26 cellular contexts compared by ENCODE assay signal in the genomic region with DNA sequence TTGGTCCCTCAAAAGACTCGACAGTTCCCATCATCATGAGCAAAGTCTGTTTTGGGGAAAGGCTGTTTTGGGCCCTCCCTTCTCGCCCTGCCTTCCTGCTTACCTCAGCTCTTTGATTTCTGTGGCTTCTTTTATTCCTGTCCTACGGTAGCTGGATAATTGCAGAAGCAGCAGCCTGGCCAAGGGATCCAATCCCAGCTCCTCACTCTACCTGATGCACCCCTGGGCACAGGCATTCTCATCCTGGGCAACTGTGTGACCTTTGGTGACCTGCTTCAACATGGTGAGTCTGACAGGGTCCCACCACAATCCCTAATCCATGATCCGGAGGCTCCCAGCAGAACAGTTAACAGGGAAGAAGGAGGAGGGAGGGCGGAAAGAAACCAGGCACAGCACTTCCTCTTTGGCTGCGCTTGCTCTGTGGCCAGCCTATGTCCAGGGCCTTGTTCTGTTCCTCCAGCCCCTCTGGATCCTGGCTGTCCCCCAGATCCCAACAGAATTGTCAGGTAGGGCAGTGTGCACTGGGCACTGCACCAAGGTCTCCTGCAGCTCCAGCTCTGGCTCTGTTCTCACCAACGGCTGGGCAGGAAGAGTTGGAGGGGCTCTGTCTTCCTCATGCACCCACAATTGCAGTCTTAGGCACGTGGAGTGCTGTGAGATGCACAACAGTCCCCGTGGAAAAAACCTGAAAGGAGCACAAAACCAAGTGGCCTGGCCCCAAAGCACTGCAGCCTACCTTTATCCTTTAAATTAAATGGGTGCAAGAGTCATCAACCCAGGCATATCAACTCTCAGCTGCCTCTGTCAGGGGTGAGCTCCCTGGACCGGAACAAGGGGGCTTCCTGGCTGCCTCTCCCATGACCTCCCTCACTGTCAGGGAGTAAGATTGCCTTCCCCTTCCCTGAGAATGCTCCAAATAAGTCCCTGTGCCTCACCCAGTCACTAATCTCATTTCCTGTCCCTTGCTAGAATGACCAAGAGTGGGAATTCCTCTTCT.
DNase-seq lines count a peak whose midpoint lies in the region; ATAC-seq, FAIRE-seq and TF ChIP-seq lines count a peak whose summit lies in the region.
"Had no signal": no experiment of that assay in that cellular context is flagged by ENCODE, and none has a peak within 500 bp of the region (broad histone marks: within the 10 kb centered on the region; RNA-seq: fewer than 3 reads in every experiment).

No MANE protein-coding gene starts in this region.

- no peaks in the 10 kb centered on the region for H3K36me3 ChIP-seq in liver (ENCODE audit: control insufficient read depth in 4 of 4, insufficient read depth in 3 of 4, low read depth in 1 of 4, low read length in 3 of 4)
- H3K36me3 ChIP-seq in HepG2 (replicated peaks in 1 of 2; ENCODE audit: control insufficient read depth in 1 of 2, insufficient read depth in 2 of 2, low read length in 2 of 2), result no peaks in the 10 kb centered on the region
- no peaks in the 10 kb centered on the region for H3K36me3 ChIP-seq in H1 (ENCODE audit: control insufficient read depth in 2 of 4, insufficient read depth in 4 of 4, low read length in 3 of 4)
- no peaks in the 10 kb centered on the region for H3K36me3 ChIP-seq in neural progenitor cell
- no peaks in the 10 kb centered on the region for H3K36me3 ChIP-seq in vagina
- H3K36me3 ChIP-seq: BE2C had no signal

- H3K9me3 Mint-ChIP-seq in neural progenitor cell, result peaks cover 3% of the 10 kb centered on the region
- H3K9me3 Mint-ChIP-seq: IgD-negative memory B cell had no signal

- H3K4me1 ChIP-seq in liver (ENCODE audit: control insufficient read depth in 4 of 4, insufficient read depth in 4 of 4, low read length in 3 of 4), result no peaks in the 10 kb centered on the region
- no peaks in the 10 kb centered on the region for H3K4me1 ChIP-seq in HepG2 (ENCODE audit: insufficient read depth, low read length)
- H3K4me1 ChIP-seq in H1 (replicated peaks in 1 of 4; ENCODE audit: control insufficient read depth in 3 of 4, insufficient read depth in 4 of 4, low read length in 3 of 4), result no peaks in the 10 kb centered on the region
- no peaks in the 10 kb centered on the region for H3K4me1 ChIP-seq in neural progenitor cell
- peaks cover 4% of the 10 kb centered on the region for H3K4me1 ChIP-seq in vagina
- H3K4me1 ChIP-seq: BE2C had no signal

- intact Hi-C loops in HepG2 (cut with micrococcal nuclease; ENCODE audit: unreplicated experiment) (no loop called here), vagina (cut with DNase I) (no loop called here)

- no peaks in the 10 kb centered on the region for H3F3A ChIP-seq in neural progenitor cell (ENCODE audit: low read depth)

- H3K79me2 ChIP-seq in HepG2 (ENCODE audit: insufficient read depth, low read length) (no peaks in the 10 kb centered on the region), H1 (ENCODE audit: control insufficient read depth in 1 of 2, insufficient read depth in 2 of 2, low read length in 2 of 2) (no peaks in the 10 kb centered on the region), neural progenitor cell (ENCODE audit: low read depth) (no peaks in the 10 kb centered on the region)

- H3K4me2 ChIP-seq in HepG2 (ENCODE audit: low read depth, low read length), result no peak overlapping the region
- no peak overlapping the region for H3K4me2 ChIP-seq in H1 (ENCODE audit: insufficient read depth in 1 of 2, low read depth in 2 of 2, low read length in 2 of 2)
- no peak overlapping the region for H3K4me2 ChIP-seq in neural progenitor cell
- H3K4me2 ChIP-seq: SK-N-SH had no signal

- CTCF ChIA-PET in HepG2 (lab: Yijun Ruan, JAX; ENCODE audit: low intra/inter-chr PET ratio, low total read pairs), result no interaction called here
- CTCF ChIA-PET in H1 (lab: Charles Lee; ENCODE audit: partially characterized antibody), result interaction anchor here (0.6 to 3.3 kb wide), 5 partner anchors 8 to 1547 kb away, joined by 3 to 11 read pairs (median 4); no protein-coding TSS in a partner anchor

- H2BK20ac ChIP-seq in H1 (ENCODE audit: low read length), result no peak overlapping the region

- H4K5ac ChIP-seq in H1 (ENCODE audit: insufficient read length, low read depth, low read length), result no peak overlapping the region

- H3K9ac ChIP-seq in liver (ENCODE audit: low read depth in 1 of 2, low read length in 2 of 2) (no peak overlapping the region), HepG2 (ENCODE audit: insufficient read depth, low read depth, low read length) (no peak overlapping the region), H1 (replicated peaks in 1 of 4; ENCODE audit: extremely low read depth in 1 of 4, low read depth in 3 of 4, low read length in 3 of 4) (no peak overlapping the region), neural progenitor cell (no peak overlapping the region)
- H3K9ac ChIP-seq: GM23248, SK-N-SH had no signal

- WGBS in liver, result 72% methylated on average over 10 of the region's 10 CpGs
- 29% methylated on average over 6 of the region's 10 CpGs for WGBS in HepG2 (ENCODE audit: low lambda C conversion rate)
- 90% methylated on average over 10 of the region's 10 CpGs; no CpG with 5 or more reads in 1 of the 2 experiments for WGBS in H1 (ENCODE audit: extremely low coverage in 1 of 2, insufficient coverage in 1 of 2, insufficient read length in 1 of 2, insufficient replicate concordance in 2 of 2, low coverage in 1 of 2, low lambda C conversion rate in 2 of 2, missing lambda C conversion rate in 1 of 2), 2 experiments

- TF ChIP-seq EP300 in HepG2 (IDR thresholded peaks at IDR 0.05; ENCODE audit: low read depth in 2 of 2, low read length in 2 of 2), result no peak
- TF ChIP-seq EP300 in HepG2 (CRISPR knock-in tag; IDR thresholded peaks at IDR 0.05; ENCODE audit: borderline replicate concordance), result no peak
- no peak for TF ChIP-seq EP300 in H1 (IDR thresholded peaks at IDR 0.05; ENCODE audit: borderline replicate concordance in 1 of 2, low read depth in 2 of 2, low read length in 2 of 2)

- H3K27ac Mint-ChIP-seq in neural progenitor cell, result no peak overlapping the region
- H3K27ac Mint-ChIP-seq: CD4-positive, alpha-beta memory T cell; IgD-negative memory B cell had no signal

- no peaks in the 10 kb centered on the region for H3K79me1 ChIP-seq in H1 (ENCODE audit: low read depth, low read length)

- H3K4me1 Mint-ChIP-seq in neural progenitor cell, result peaks cover 8% of the 10 kb centered on the region
- H3K4me1 Mint-ChIP-seq: CD4-positive, alpha-beta memory T cell; IgD-negative memory B cell had no signal

- H3K27me3 ChIP-seq in liver (ENCODE audit: control insufficient read depth in 4 of 4, insufficient read depth in 4 of 4, low read length in 3 of 4), result no peaks in the 10 kb centered on the region
- peaks cover 4 to 42% of the 10 kb centered on the region in 2 experiments for H3K27me3 ChIP-seq in HepG2 (ENCODE audit: control insufficient read depth in 1 of 2, insufficient read depth in 2 of 2, low read length in 2 of 2)
- no peaks in the 10 kb centered on the region for H3K27me3 ChIP-seq in H1 (replicated peaks in 1 of 4; ENCODE audit: control insufficient read depth in 3 of 4, extremely low read depth in 1 of 4, insufficient read depth in 3 of 4, low read length in 3 of 4)
- H3K27me3 ChIP-seq in neural progenitor cell, result no peaks in the 10 kb centered on the region
- H3K27me3 ChIP-seq in vagina, result no peaks in the 10 kb centered on the region
- H3K27me3 ChIP-seq: BE2C had no signal

- H3K9me3 ChIP-seq in liver (ENCODE audit: control insufficient read depth in 4 of 4, low read length in 3 of 4) (no peaks in the 10 kb centered on the region), HepG2 (ENCODE audit: low read length) (no peaks in the 10 kb centered on the region), H1 (ENCODE audit: insufficient read depth in 2 of 2, low read depth in 1 of 2, low read length in 1 of 2) (no peaks in the 10 kb centered on the region), neural progenitor cell (ENCODE audit: low read depth) (no peaks in the 10 kb centered on the region), vagina (no peaks in the 10 kb centered on the region)
- H3K9me3 ChIP-seq: BE2C, SK-N-SH had no signal

- no peak for TF ChIP-seq POLR2A in HepG2 (IDR thresholded peaks at IDR 0.05; ENCODE audit: insufficient read depth in 1 of 2, low read depth in 2 of 2, low read length in 2 of 2)
- no peak for TF ChIP-seq POLR2A in H1 (IDR thresholded peaks at IDR 0.05; ENCODE audit: control extremely low read depth in 1 of 2, low read depth in 2 of 2, low read length in 2 of 2)
- TF ChIP-seq POLR2A in vagina (IDR thresholded peaks at IDR 0.05), result no peak

- peak overlapping the region; percentile 72; the same call in 1 of the 2 replicates for H4K8ac ChIP-seq in H1 (ENCODE audit: extremely low read depth, insufficient read depth, low read length)

- H3K36me3 Mint-ChIP-seq in neural progenitor cell, result no peaks in the 10 kb centered on the region
- H3K36me3 Mint-ChIP-seq: CD4-positive, alpha-beta memory T cell; IgD-negative memory B cell had no signal

- H2AFZ ChIP-seq in HepG2 (ENCODE audit: low read length), result no peak overlapping the region
- H2AFZ ChIP-seq in H1 (ENCODE audit: low read length), result no peak overlapping the region
- H2AFZ ChIP-seq in neural progenitor cell (replicated peaks), result peak overlapping the region; percentile 18
- H2AFZ ChIP-seq: GM23248 had no signal

- no peak overlapping the region for H2BK15ac ChIP-seq in H1 (ENCODE audit: low read length)

- H3K23me2 ChIP-seq in H1 (ENCODE audit: low read depth, low read length), result no peaks in the 10 kb centered on the region

- H4K91ac ChIP-seq in H1 (replicated peaks; ENCODE audit: insufficient read length, low read length), result no peak overlapping the region

- TF ChIP-seq CTCF in liver (IDR thresholded peaks at IDR 0.05; ENCODE audit: low read depth, low read length, missing input control) (no peak), HepG2 (CRISPR knock-in tag; IDR thresholded peaks at IDR 0.05) (no peak), H1 (IDR thresholded peaks at IDR 0.05; ENCODE audit: control extremely low read depth in 1 of 3, insufficient read depth in 1 of 3, low read depth in 1 of 3, low read length in 3 of 3) (no peak), neural progenitor cell (IDR thresholded peaks at IDR 0.05) (no peak), vagina (IDR thresholded peaks at IDR 0.05) (no peak)

- no peak for FAIRE-seq in HepG2 (lab: Jason Lieb, UNC)
- FAIRE-seq in H1 (lab: Jason Lieb, UNC), result no peak
- FAIRE-seq: A204.1, GM12878, HTR-8/SVneo had no signal

- H2BK12ac ChIP-seq in H1 (ENCODE audit: low read depth, low read length), result no peak overlapping the region

- H3K23ac ChIP-seq in H1 (ENCODE audit: insufficient read length), result no peak overlapping the region

- POLR2A ChIA-PET in HepG2 (lab: Yijun Ruan, JAX), result no interaction called here
- POLR2A ChIA-PET in H1 (lab: Charles Lee; ENCODE audit: partially characterized antibody), result no interaction called here

- no peak overlapping the region for H3K14ac ChIP-seq in H1 (ENCODE audit: insufficient read length)

- H2BK5ac ChIP-seq in H1 (ENCODE audit: low read depth, low read length), result no peak overlapping the region

- DNase-seq in HepG2 (ENCODE audit: low spot score), result no peak
- DNase-seq in H1 (ENCODE audit: low read depth in 1 of 2, low spot score in 2 of 2), result no peak
- DNase-seq in neural progenitor cell (ENCODE audit: low spot score), result no peak
- peak; percentile 74 to 81 for DNase-seq in vagina (ENCODE audit: extremely low spot score in 2 of 2)
- no peak for DNase-seq in NCI-H69 (lab: John Stamatoyannopoulos, UW)
- DNase-seq: BE2C; CD4-positive, alpha-beta memory T cell; DMS153; GM23248; Kasumi-1; MM.1S; NCI-H1105; NCI-H2081 treated with DMSO at 0.1 percent for 48 hours; NCI-H446 treated with DMSO at 0.1 percent for 48 hours; NCI-H748 treated with DMSO at 0.1 percent for 48 hours; OCI-M1; SHP77; SK-N-SH had no signal

- ATAC-seq in HepG2, result no peak
- ATAC-seq in HG03432 (IDR thresholded peaks at IDR 0.05; ENCODE audit: unreplicated experiment), result no peak
- no peak for ATAC-seq in HG03095 (IDR thresholded peaks at IDR 0.05; ENCODE audit: unreplicated experiment)
- ATAC-seq: GM12878, HCT116 had no signal

- H3K56ac ChIP-seq in H1 (replicated peaks; ENCODE audit: insufficient read length, low read depth, low read length), result no peak overlapping the region

- H4K20me1 ChIP-seq in HepG2 (ENCODE audit: insufficient read depth, low read length), result no peaks in the 10 kb centered on the region
- H4K20me1 ChIP-seq in H1 (replicated peaks in 1 of 2; ENCODE audit: control insufficient read depth in 1 of 2, insufficient read depth in 2 of 2, low read length in 2 of 2), result no peaks in the 10 kb centered on the region
- H4K20me1 ChIP-seq in neural progenitor cell (ENCODE audit: low read depth), result no peaks in the 10 kb centered on the region

- H3K4me3 Mint-ChIP-seq in neural progenitor cell, result peak overlapping the region; percentile 38
- H3K4me3 Mint-ChIP-seq: CD4-positive, alpha-beta memory T cell; IgD-negative memory B cell had no signal

- H3K18ac ChIP-seq in H1 (ENCODE audit: extremely low read depth, low read length), result no peak overlapping the region

- no peak overlapping the region for H3K4me3 ChIP-seq in liver (ENCODE audit: low read depth in 1 of 3, low read length in 3 of 3)
- H3K4me3 ChIP-seq in HepG2 (replicated peaks in 1 of 3; ENCODE audit: insufficient read depth in 1 of 3, low read depth in 2 of 3, low read length in 3 of 3), result no peak overlapping the region
- no peak overlapping the region for H3K4me3 ChIP-seq in H1 (ENCODE audit: extremely low read depth in 1 of 4, insufficient read depth in 2 of 4, low read depth in 3 of 4, low read length in 4 of 4)
- no peak overlapping the region for H3K4me3 ChIP-seq in neural progenitor cell
- no peak overlapping the region for H3K4me3 ChIP-seq in vagina
- H3K4me3 ChIP-seq: GM12878, GM23248 had no signal

- H3K4ac ChIP-seq in H1 (replicated peaks; ENCODE audit: insufficient read length, low read depth, low read length), result no peak overlapping the region

- BruUV-seq in HepG2 (replicated peaks; lab: Mats Ljungman, UMichigan), result no TSS peak

- no peak overlapping the region for H2BK120ac ChIP-seq in H1 (replicated peaks; ENCODE audit: low read depth, low read length)

- H3K27me3 Mint-ChIP-seq in neural progenitor cell (ENCODE audit: insufficient read depth, low read depth), result peaks cover 4% of the 10 kb centered on the region

- in situ Hi-C loops in HepG2 (cut with HindIII; ENCODE audit: extremely low pct_ligation_motif_present, low pct_unique_long_range_greater_than_20kb), result no loop called here

- no peak overlapping the region for H2AK5ac ChIP-seq in H1 (ENCODE audit: low read depth, low read length)

- H3K27ac ChIP-seq in liver (ENCODE audit: low read depth in 1 of 2, low read length in 2 of 2), result no peak overlapping the region
- H3K27ac ChIP-seq in HepG2 (ENCODE audit: extremely low read length, insufficient read depth, low read length), result no peak overlapping the region
- H3K27ac ChIP-seq in H1 (ENCODE audit: low read depth, low read length), result no peak overlapping the region; the same call in 1 of the 2 replicates
- no peak overlapping the region for H3K27ac ChIP-seq in neural progenitor cell
- no peak overlapping the region for H3K27ac ChIP-seq in vagina
- H3K27ac ChIP-seq: GM23248 had no signal

- peak in 1 of 2 donors; percentile 7 for TF ChIP-seq RAD21 in liver (IDR thresholded peaks at IDR 0.05)
- no peak for TF ChIP-seq RAD21 in HepG2 (CRISPR knock-in tag; IDR thresholded peaks at IDR 0.05)
- no peak for TF ChIP-seq RAD21 in H1 (IDR thresholded peaks at IDR 0.05 in 1 of 2, conservative IDR thresholded peaks at IDR 0.05 in 1 of 2; ENCODE audit: low read depth in 2 of 2, low read length in 2 of 2)

Comparison
In these comparisons a context has a peak if more than half of its experiments do, and no peak if none do; other contexts are left out.
1. DNase-seq: peak in vagina (2 of 2); none in HepG2 (single experiment), H1 (0 of 2), neural progenitor cell (single experiment) and NCI-H69 (single experiment).